ENCODE assay signal across 4 cellular contexts in the genomic region with DNA sequence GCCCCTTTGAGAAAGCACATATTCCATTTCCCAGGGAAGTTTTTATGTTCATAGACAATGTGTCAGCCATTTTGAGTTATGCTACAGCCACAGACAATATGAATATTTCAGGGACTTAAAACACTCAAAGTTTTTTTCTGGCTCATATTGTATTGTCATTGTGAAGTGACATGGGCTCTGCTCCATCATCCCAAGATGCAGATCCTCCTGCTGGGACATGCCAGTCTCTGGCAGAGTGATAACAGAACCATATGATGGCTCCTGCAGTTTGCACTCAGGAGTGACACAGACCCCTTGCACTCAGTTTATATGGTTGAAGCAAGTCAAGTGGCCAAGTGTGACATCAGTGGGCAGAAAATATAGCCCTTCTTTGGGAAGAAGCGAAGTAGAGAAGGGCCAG.
TF ChIP-seq lines count a peak whose summit lies in the region.

No MANE protein-coding gene starts in this region.

TF ChIP-seq in SK-N-SH, 30 proteins besides CTCF, POLR2A, EP300 and RAD21:
- TF ChIP-seq RXRA (IDR thresholded peaks at IDR 0.05; ENCODE audit: borderline replicate concordance, low read depth) (no peak), NFIC (IDR thresholded peaks at IDR 0.05; ENCODE audit: borderline replicate concordance) (no peak), RFX5 (IDR thresholded peaks at IDR 0.05; ENCODE audit: low read length) (no peak), MEF2A (IDR thresholded peaks at IDR 0.05; ENCODE audit: borderline replicate concordance, low read depth) (no peak), YY1 (IDR thresholded peaks at IDR 0.05; ENCODE audit: low read depth) (no peak)
- TF ChIP-seq, protein P1, sequence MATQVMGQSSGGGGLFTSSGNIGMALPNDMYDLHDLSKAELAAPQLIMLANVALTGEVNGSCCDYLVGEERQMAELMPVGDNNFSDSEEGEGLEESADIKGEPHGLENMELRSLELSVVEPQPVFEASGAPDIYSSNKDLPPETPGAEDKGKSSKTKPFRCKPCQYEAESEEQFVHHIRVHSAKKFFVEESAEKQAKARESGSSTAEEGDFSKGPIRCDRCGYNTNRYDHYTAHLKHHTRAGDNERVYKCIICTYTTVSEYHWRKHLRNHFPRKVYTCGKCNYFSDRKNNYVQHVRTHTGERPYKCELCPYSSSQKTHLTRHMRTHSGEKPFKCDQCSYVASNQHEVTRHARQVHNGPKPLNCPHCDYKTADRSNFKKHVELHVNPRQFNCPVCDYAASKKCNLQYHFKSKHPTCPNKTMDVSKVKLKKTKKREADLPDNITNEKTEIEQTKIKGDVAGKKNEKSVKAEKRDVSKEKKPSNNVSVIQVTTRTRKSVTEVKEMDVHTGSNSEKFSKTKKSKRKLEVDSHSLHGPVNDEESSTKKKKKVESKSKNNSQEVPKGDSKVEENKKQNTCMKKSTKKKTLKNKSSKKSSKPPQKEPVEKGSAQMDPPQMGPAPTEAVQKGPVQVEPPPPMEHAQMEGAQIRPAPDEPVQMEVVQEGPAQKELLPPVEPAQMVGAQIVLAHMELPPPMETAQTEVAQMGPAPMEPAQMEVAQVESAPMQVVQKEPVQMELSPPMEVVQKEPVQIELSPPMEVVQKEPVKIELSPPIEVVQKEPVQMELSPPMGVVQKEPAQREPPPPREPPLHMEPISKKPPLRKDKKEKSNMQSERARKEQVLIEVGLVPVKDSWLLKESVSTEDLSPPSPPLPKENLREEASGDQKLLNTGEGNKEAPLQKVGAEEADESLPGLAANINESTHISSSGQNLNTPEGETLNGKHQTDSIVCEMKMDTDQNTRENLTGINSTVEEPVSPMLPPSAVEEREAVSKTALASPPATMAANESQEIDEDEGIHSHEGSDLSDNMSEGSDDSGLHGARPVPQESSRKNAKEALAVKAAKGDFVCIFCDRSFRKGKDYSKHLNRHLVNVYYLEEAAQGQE (IDR thresholded peaks at IDR 0.05; ENCODE audit: low read depth, low read length), result no peak
TF ChIP-seq in SK-N-SH: peak in this region for 0.

TF ChIP-seq in SK-N-SH treated with all-trans-retinoic acid at 6 μM for 48 hours, 23 proteins besides CTCF, POLR2A, EP300 and RAD21:
- no peak for TF ChIP-seq OSR1 (CRISPR knock-in tag; IDR thresholded peaks at IDR 0.05)
- no peak for TF ChIP-seq PPARA (CRISPR knock-in tag; IDR thresholded peaks at IDR 0.05; ENCODE audit: borderline replicate concordance)
- TF ChIP-seq, protein P2, sequence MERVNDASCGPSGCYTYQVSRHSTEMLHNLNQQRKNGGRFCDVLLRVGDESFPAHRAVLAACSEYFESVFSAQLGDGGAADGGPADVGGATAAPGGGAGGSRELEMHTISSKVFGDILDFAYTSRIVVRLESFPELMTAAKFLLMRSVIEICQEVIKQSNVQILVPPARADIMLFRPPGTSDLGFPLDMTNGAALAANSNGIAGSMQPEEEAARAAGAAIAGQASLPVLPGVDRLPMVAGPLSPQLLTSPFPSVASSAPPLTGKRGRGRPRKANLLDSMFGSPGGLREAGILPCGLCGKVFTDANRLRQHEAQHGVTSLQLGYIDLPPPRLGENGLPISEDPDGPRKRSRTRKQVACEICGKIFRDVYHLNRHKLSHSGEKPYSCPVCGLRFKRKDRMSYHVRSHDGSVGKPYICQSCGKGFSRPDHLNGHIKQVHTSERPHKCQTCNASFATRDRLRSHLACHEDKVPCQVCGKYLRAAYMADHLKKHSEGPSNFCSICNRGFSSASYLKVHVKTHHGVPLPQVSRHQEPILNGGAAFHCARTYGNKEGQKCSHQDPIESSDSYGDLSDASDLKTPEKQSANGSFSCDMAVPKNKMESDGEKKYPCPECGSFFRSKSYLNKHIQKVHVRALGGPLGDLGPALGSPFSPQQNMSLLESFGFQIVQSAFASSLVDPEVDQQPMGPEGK (CRISPR knock-in tag; IDR thresholded peaks at IDR 0.05; ENCODE audit: borderline replicate concordance), result no peak
- TF ChIP-seq TCF4 (CRISPR knock-in tag; IDR thresholded peaks at IDR 0.05; ENCODE audit: borderline replicate concordance), result no peak
- TF ChIP-seq ZNF565 (CRISPR knock-in tag; conservative IDR thresholded peaks at IDR 0.05; ENCODE audit: low read depth), result no peak
- TF ChIP-seq ZNF8 (CRISPR knock-in tag; IDR thresholded peaks at IDR 0.05), result no peak
- TF ChIP-seq RARB (CRISPR knock-in tag; IDR thresholded peaks at IDR 0.05), result no peak
- TF ChIP-seq CSDC2 (CRISPR knock-in tag; IDR thresholded peaks at IDR 0.05), result no peak
- TF ChIP-seq ZNF70 (CRISPR knock-in tag; IDR thresholded peaks at IDR 0.05), result no peak
- no peak for TF ChIP-seq SNAI2 (CRISPR knock-in tag; IDR thresholded peaks at IDR 0.05)
- TF ChIP-seq, protein P3, sequence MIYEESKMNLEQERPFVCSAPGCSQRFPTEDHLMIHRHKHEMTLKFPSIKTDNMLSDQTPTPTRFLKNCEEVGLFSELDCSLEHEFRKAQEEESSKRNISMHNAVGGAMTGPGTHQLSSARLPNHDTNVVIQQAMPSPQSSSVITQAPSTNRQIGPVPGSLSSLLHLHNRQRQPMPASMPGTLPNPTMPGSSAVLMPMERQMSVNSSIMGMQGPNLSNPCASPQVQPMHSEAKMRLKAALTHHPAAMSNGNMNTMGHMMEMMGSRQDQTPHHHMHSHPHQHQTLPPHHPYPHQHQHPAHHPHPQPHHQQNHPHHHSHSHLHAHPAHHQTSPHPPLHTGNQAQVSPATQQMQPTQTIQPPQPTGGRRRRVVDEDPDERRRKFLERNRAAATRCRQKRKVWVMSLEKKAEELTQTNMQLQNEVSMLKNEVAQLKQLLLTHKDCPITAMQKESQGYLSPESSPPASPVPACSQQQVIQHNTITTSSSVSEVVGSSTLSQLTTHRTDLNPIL (CRISPR knock-in tag; IDR thresholded peaks at IDR 0.05; ENCODE audit: low read depth), result no peak

TF ChIP-seq in IMR-90, 13 proteins besides CTCF, POLR2A, EP300 and RAD21:
- no peak for TF ChIP-seq MAZ (IDR thresholded peaks at IDR 0.05; ENCODE audit: borderline replicate concordance, low read depth, low read length)

TF ChIP-seq in neural cell, 6 proteins besides CTCF, POLR2A, EP300 and RAD21:
- TF ChIP-seq, protein P1 (IDR thresholded peaks at IDR 0.05; ENCODE audit: borderline replicate concordance), result peak; percentile 80
- TF ChIP-seq POLR2AphosphoS5 (IDR thresholded peaks at IDR 0.05) (peak; percentile 54), EZH2 (IDR thresholded peaks at IDR 0.05; ENCODE audit: borderline replicate concordance, insufficient read depth, low read length, poor library complexity, severe bottlenecking) (no peak)
